ENCODE assay signal across 12 cellular contexts in genomic region chr2:204625135-204625534, GRCh38.
DNase-seq lines count a peak whose midpoint lies in the region; ATAC-seq, FAIRE-seq and TF ChIP-seq lines count a peak whose summit lies in the region.
"Had no signal": no experiment of that assay in that cellular context is flagged by ENCODE, and none has a peak within 500 bp of the region (broad histone marks: within the 10 kb centered on the region; RNA-seq: fewer than 3 reads in every experiment).

No MANE protein-coding gene starts in this region.

- no peak for FAIRE-seq in pancreas (lab: Jason Lieb, UNC)

- no peak overlapping the region for H3K27ac ChIP-seq in pancreas
- H3K27ac ChIP-seq: HL-60, thoracic aorta had no signal

- H3K27me3 ChIP-seq in pancreas = no peaks in the 10 kb centered on the region

- peak; percentile 15 for DNase-seq in NCI-H1092 treated with DMSO at 0.1 percent for 48 hours (lab: John Stamatoyannopoulos, UW)
- DNase-seq in NCI-H1092 (lab: John Stamatoyannopoulos, UW) = no peak
- peak; percentile 13 for DNase-seq in NCI-H1105 treated with DMSO at 0.1 percent for 48 hours (lab: John Stamatoyannopoulos, UW)
- DNase-seq in fibroblast of gingiva (ENCODE audit: low read depth) = peak; percentile 34
- no peak for DNase-seq in pancreas
- DNase-seq in activated CD4-positive, alpha-beta T cell treated with anti-CD3 and anti-CD28 coated beads for 48 hours = no peak
- no peak for DNase-seq in hepatic stellate cell (ENCODE audit: low spot score)
- DNase-seq: cerebellar nuclear complex, left cardiac atrium had no signal

- H3K4me1 ChIP-seq in pancreas = no peaks in the 10 kb centered on the region

- intact Hi-C loops in pancreas (cut with DNase I) = no loop called here

- no peak for TF ChIP-seq CTCF in pancreas (IDR thresholded peaks at IDR 0.05)

- H3K9me3 ChIP-seq in pancreas = no peaks in the 10 kb centered on the region
- H3K9me3 ChIP-seq: thoracic aorta had no signal

- 56 to 65% methylated on average over 2 of the region's 2 CpGs for WGBS in pancreas, 2 donors

- H3K36me3 ChIP-seq in pancreas = no peaks in the 10 kb centered on the region
- H3K36me3 ChIP-seq: thoracic aorta had no signal

- H3K4me3 ChIP-seq in pancreas = no peak overlapping the region
- H3K4me3 ChIP-seq: thoracic aorta had no signal

- ATAC-seq in pancreas (peak in 3 of 4 donors; percentile 55 to 60 (median 57)), HG03097 (IDR thresholded peaks at IDR 0.05; ENCODE audit: low FRiP score, unreplicated experiment) (no peak)
- ATAC-seq: left cardiac atrium had no signal

Comparison
In these comparisons a context has a peak if more than half of its experiments do, and no peak if none do; other contexts are left out.
1. DNase-seq: peak in NCI-H1092 treated with DMSO at 0.1 percent for 48 hours (single experiment), NCI-H1105 treated with DMSO at 0.1 percent for 48 hours (single experiment) and fibroblast of gingiva (single experiment); none in NCI-H1092 (single experiment), pancreas (0 of 6), activated CD4-positive, alpha-beta T cell treated with anti-CD3 and anti-CD28 coated beads for 48 hours (single experiment) and hepatic stellate cell (single experiment).